Comparison of ENCODE assay signal across 24 cellular contexts in the genomic region with DNA sequence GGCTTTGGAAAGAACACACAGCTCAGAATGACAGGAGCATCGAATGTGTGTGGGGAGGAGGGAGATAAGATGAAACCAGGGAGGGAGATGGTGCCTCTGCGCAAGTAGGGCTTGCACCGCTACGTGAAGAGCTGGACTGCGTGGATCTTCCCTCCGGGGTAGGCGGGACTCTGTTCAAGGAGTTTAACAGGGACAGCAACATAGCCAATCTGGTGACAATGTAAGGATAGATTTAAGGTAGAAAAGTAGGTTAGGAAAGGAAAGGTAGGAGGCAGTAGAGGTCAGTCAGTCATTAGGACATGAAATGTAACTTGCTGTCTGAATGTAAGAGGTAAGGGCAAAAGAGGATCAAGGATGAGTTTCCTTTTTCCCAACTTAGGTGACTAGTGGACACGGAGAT.
"Had no signal": no experiment of that assay in that cellular context is flagged by ENCODE, and none has a peak within 500 bp of the region (broad histone marks: within the 10 kb centered on the region; RNA-seq: fewer than 3 reads in every experiment).

No MANE protein-coding gene starts in this region.

- H3K27ac ChIP-seq: brain microvascular endothelial cell, coronary artery, dorsolateral prefrontal cortex, heart right ventricle, neutrophil, right lobe of liver, tibial nerve had no signal

- DNase-seq: activated CD4-positive, alpha-beta memory T cell treated with anti-CD3 and anti-CD28 coated beads, Interleukin-2, amount 10 ng/mL, durations not matched to agents 7 days and 5 days; activated CD4-positive, alpha-beta T cell treated with anti-CD3 and anti-CD28 coated beads, Interleukin-2, amount 10 ng/mL, durations not matched to agents 24 days and 14 days; activated CD8-positive, alpha-beta memory T cell treated with anti-CD3 and anti-CD28 coated beads, Interleukin-2, amount 50 U/mL, for 48 hours; activated gamma-delta T cell treated with Interleukin-2 at 50 U/mL for 16 hours; activated naive CD4-positive, alpha-beta T cell treated with anti-CD3 and anti-CD28 coated beads, Interleukin-2, amount 50 U/mL, for 16 hours; activated T-cell treated with anti-CD3 and anti-CD28 coated beads, Interleukin-2, amount 50 U/mL, for 4 hours; amniotic stem cell; brain microvascular endothelial cell; dorsolateral prefrontal cortex; effector memory CD4-positive, alpha-beta T cell; foreskin fibroblast; heart right ventricle; left cardiac atrium; left ventricle myocardium superior; nephron progenitor cell; right lobe of liver; stimulated activated CD4-positive, alpha-beta T cell treated with anti-CD3 and anti-CD28 coated beads, Interleukin-2, amount 100 ng/mL, for 48 hours; stimulated activated naive CD4-positive, alpha-beta T cell treated with Interleukin-2 at 50 U/mL for 16 hours; T-helper 2 cell had no signal

- H3K9me3 ChIP-seq: heart right ventricle, neutrophil, right lobe of liver, tibial nerve had no signal

- H3K27me3 Mint-ChIP-seq: activated CD4-positive, alpha-beta memory T cell treated with anti-CD3 and anti-CD28 coated beads, Interleukin-2, amount 10 ng/mL, durations not matched to agents 7 days and 5 days; activated CD4-positive, alpha-beta T cell treated with anti-CD3 and anti-CD28 coated beads, Interleukin-2, amount 10 ng/mL, durations not matched to agents 24 days and 14 days had no signal

- H3K4me3 Mint-ChIP-seq: activated CD4-positive, alpha-beta memory T cell treated with anti-CD3 and anti-CD28 coated beads, Interleukin-2, amount 10 ng/mL, durations not matched to agents 7 days and 5 days; activated CD4-positive, alpha-beta T cell treated with anti-CD3 and anti-CD28 coated beads, Interleukin-2, amount 10 ng/mL, durations not matched to agents 24 days and 14 days; activated T-cell treated with anti-CD3 and anti-CD28 coated beads, Interleukin-2, amount 50 U/mL, for 4 hours; activated T-helper 17 cell treated with anti-CD3 and anti-CD28 coated beads, Interleukin-2, amount 50 U/mL, for 72 hours; nephron progenitor cell had no signal

- ATAC-seq: activated T-cell treated with anti-CD3 and anti-CD28 coated beads, Interleukin-2, amount 50 U/mL, for 4 hours; activated T-helper 17 cell treated with anti-CD3 and anti-CD28 coated beads, Interleukin-2, amount 50 U/mL, for 72 hours; esophagus mucosa; heart right ventricle; left ventricle myocardium superior; right lobe of liver had no signal

- H3K4me3 ChIP-seq: coronary artery, dorsolateral prefrontal cortex, heart right ventricle, right lobe of liver, tibial nerve had no signal

- H3K9me3 Mint-ChIP-seq: activated CD4-positive, alpha-beta memory T cell treated with anti-CD3 and anti-CD28 coated beads, Interleukin-2, amount 10 ng/mL, durations not matched to agents 7 days and 5 days; activated CD4-positive, alpha-beta T cell treated with anti-CD3 and anti-CD28 coated beads, Interleukin-2, amount 10 ng/mL, durations not matched to agents 24 days and 14 days; activated T-cell treated with anti-CD3 and anti-CD28 coated beads, Interleukin-2, amount 50 U/mL, for 4 hours; activated T-helper 17 cell treated with anti-CD3 and anti-CD28 coated beads, Interleukin-2, amount 50 U/mL, for 72 hours had no signal

- H3K27ac Mint-ChIP-seq: activated CD4-positive, alpha-beta memory T cell treated with anti-CD3 and anti-CD28 coated beads, Interleukin-2, amount 10 ng/mL, durations not matched to agents 7 days and 5 days; activated CD4-positive, alpha-beta T cell treated with anti-CD3 and anti-CD28 coated beads, Interleukin-2, amount 10 ng/mL, durations not matched to agents 24 days and 14 days; activated T-helper 17 cell treated with anti-CD3 and anti-CD28 coated beads, Interleukin-2, amount 50 U/mL, for 72 hours had no signal

- H3K27me3 ChIP-seq: brain microvascular endothelial cell, neutrophil, right lobe of liver, tibial nerve had no signal

- H3K4me1 Mint-ChIP-seq: activated CD4-positive, alpha-beta memory T cell treated with anti-CD3 and anti-CD28 coated beads, Interleukin-2, amount 10 ng/mL, durations not matched to agents 7 days and 5 days; activated CD4-positive, alpha-beta T cell treated with anti-CD3 and anti-CD28 coated beads, Interleukin-2, amount 10 ng/mL, durations not matched to agents 24 days and 14 days; activated T-helper 17 cell treated with anti-CD3 and anti-CD28 coated beads, Interleukin-2, amount 50 U/mL, for 72 hours had no signal

- H3K4me1 ChIP-seq: heart right ventricle, right lobe of liver had no signal

- H3K36me3 ChIP-seq: brain microvascular endothelial cell, heart right ventricle, neutrophil, right lobe of liver, tibial nerve had no signal
